In genomic region chr3:142022381-142022780, GRCh38 we compare ENCODE assay signal across 8 cellular contexts.
DNase-seq lines count a peak whose midpoint lies in the region; ATAC-seq lines count a peak whose summit lies in the region.

No MANE protein-coding gene starts in this region.

- ATAC-seq in GM18517 (IDR thresholded peaks at IDR 0.05; ENCODE audit: unreplicated experiment) (peak; percentile 79), HG02970 (IDR thresholded peaks at IDR 0.05; ENCODE audit: low FRiP score, unreplicated experiment) (peak; percentile 47)
- no peak for ATAC-seq in activated CD4-positive, CD25-positive, alpha-beta regulatory T cell treated with anti-CD3 and anti-CD28 coated beads, Interleukin-2, amount 50 U/mL, for 24 hours

- DNase-seq in AML-193 (lab: John Stamatoyannopoulos, UW) = peak; percentile 41 to 56
- DNase-seq in NCI-H524 treated with DMSO at 0.1 percent for 48 hours (lab: John Stamatoyannopoulos, UW) = peak; percentile 39
- DNase-seq in inferior parietal cortex (ENCODE audit: extremely low spot score) = peak; percentile 32
- DNase-seq in NK-92 treated with Interleukin-12 subunit alpha and Interleukin-12 subunit beta, amount 100 ng/mL, for 24 hours (lab: John Stamatoyannopoulos, UW) = no peak
- DNase-seq in 8988T = no peak

Comparison
In these comparisons a context has a peak if more than half of its experiments do, and no peak if none do; other contexts are left out.
1. DNase-seq: peak in AML-193 (2 of 2), NCI-H524 treated with DMSO at 0.1 percent for 48 hours (single experiment) and inferior parietal cortex (single experiment); none in NK-92 treated with Interleukin-12 subunit alpha and Interleukin-12 subunit beta, amount 100 ng/mL, for 24 hours (single experiment) and 8988T (single experiment).
2. ATAC-seq: peak in GM18517 (single experiment) and HG02970 (single experiment); none in activated CD4-positive, CD25-positive, alpha-beta regulatory T cell treated with anti-CD3 and anti-CD28 coated beads, Interleukin-2, amount 50 U/mL, for 24 hours (0 of 2).